28 cellular contexts compared by ENCODE assay signal in genomic region chr3:182226995-182227394, GRCh38.
A peak's percentile ranks its signal among the peaks of the same experiment; 100 is the strongest.
DNase-seq lines count a peak whose midpoint lies in the region; TF ChIP-seq lines count a peak whose summit lies in the region.
"Had no signal": no experiment of that assay in that cellular context is flagged by ENCODE, and none has a peak within 500 bp of the region (broad histone marks: within the 10 kb centered on the region; RNA-seq: fewer than 3 reads in every experiment).

No MANE protein-coding gene starts in this region.

- H4K20me1 ChIP-seq in OCI-LY7 (ENCODE audit: insufficient read depth, low read length): no peaks in the 10 kb centered on the region

- H3K9ac ChIP-seq in trophoblast cell (ENCODE audit: low read length): no peak overlapping the region

- no peak overlapping the region for H3K14ac ChIP-seq in trophoblast cell (ENCODE audit: low read length)

- WGBS in trophoblast cell (ENCODE audit: extremely low coverage, insufficient coverage, insufficient read length): no CpG with 5 or more reads among the region's 4 CpGs

- no peaks in the 10 kb centered on the region; the same call in 1 of the 2 replicates for H3K9me3 ChIP-seq in OCI-LY7 (ENCODE audit: low read length)
- no peaks in the 10 kb centered on the region for H3K9me3 ChIP-seq in trophoblast cell (ENCODE audit: insufficient read depth, low read depth, low read length)
- H3K9me3 ChIP-seq: testis, vagina had no signal

- CTCF ChIA-PET in OCI-LY7 (lab: Charles Lee; ENCODE audit: unreplicated experiment): no interaction called here

- no peak overlapping the region for H2AK5ac ChIP-seq in trophoblast cell (ENCODE audit: low read length)

- H2BK5ac ChIP-seq in trophoblast cell (ENCODE audit: low read depth, low read length, poor library complexity): no peak overlapping the region

- H3K4ac ChIP-seq in trophoblast cell (ENCODE audit: low read depth, low read length): no peak overlapping the region

- H3K4me1 ChIP-seq in OCI-LY7 (ENCODE audit: insufficient read depth, low read length, poor library complexity, severe bottlenecking): no peaks in the 10 kb centered on the region
- no peaks in the 10 kb centered on the region for H3K4me1 ChIP-seq in trophoblast cell (ENCODE audit: control insufficient read depth in 1 of 2, insufficient read depth in 2 of 2, low read length in 2 of 2)
- H3K4me1 ChIP-seq: testis, vagina had no signal

- H3K23ac ChIP-seq in trophoblast cell (ENCODE audit: low read length): no peak overlapping the region

- H3K27me3 ChIP-seq in trophoblast cell (ENCODE audit: insufficient read depth, low read length): no peaks in the 10 kb centered on the region
- H3K27me3 ChIP-seq: testis, vagina had no signal

- H3K27ac ChIP-seq in OCI-LY7 (ENCODE audit: low read depth, low read length, poor library complexity, severe bottlenecking) (no peak overlapping the region), trophoblast cell (ENCODE audit: low read depth, low read length) (no peak overlapping the region)
- H3K27ac ChIP-seq: RWPE1, skin epidermis, testis, vagina had no signal

- peak; percentile 14 for TF ChIP-seq CTCF in GM13977 (IDR thresholded peaks at IDR 0.05; ENCODE audit: extremely low read depth, insufficient read depth, missing control alignments)
- 0 out of 2 replicates have a peak, but pooled peaks have one; percentile 41 for TF ChIP-seq CTCF in OCI-LY7 (conservative IDR thresholded peaks at IDR 0.05; ENCODE audit: low read length)

- no peak overlapping the region for H2BK12ac ChIP-seq in trophoblast cell (ENCODE audit: low read length)

- no peaks in the 10 kb centered on the region for H3K79me2 ChIP-seq in OCI-LY7 (ENCODE audit: insufficient read depth, low read depth, low read length)
- H3K79me2 ChIP-seq in trophoblast cell (ENCODE audit: control insufficient read depth, insufficient read depth, low read length, poor library complexity): no peaks in the 10 kb centered on the region

- H2AFZ ChIP-seq in OCI-LY7 (ENCODE audit: low read length): no peak overlapping the region
- H2AFZ ChIP-seq in trophoblast cell (ENCODE audit: insufficient read depth, low read length, poor library complexity): no peak overlapping the region

- 0 out of 2 replicates have a peak, but pooled peaks cover 5% of the 10 kb centered on the region for H3K36me3 ChIP-seq in OCI-LY7 (ENCODE audit: insufficient read depth, low read length)
- no peaks in the 10 kb centered on the region for H3K36me3 ChIP-seq in trophoblast cell (ENCODE audit: control insufficient read depth in 1 of 2, insufficient read depth in 2 of 2, low read length in 2 of 2)
- H3K36me3 ChIP-seq: vagina had no signal

- DNase-seq in NCI-H1694 treated with DMSO at 0.1 percent for 48 hours (lab: John Stamatoyannopoulos, UW) (peak; percentile 32), NCI-H1694 (lab: John Stamatoyannopoulos, UW) (no peak), GM13977 (ENCODE audit: low spot score) (no peak), OCI-LY7 (ENCODE audit: low spot score) (peak; percentile 13), iPS DF 4.7 (ENCODE audit: extremely low read depth, low spot score) (peak; percentile 33), trophoblast cell (no peak), COLO668 (lab: John Stamatoyannopoulos, UW; ENCODE audit: unreplicated experiment) (no peak), cardiac septum (ENCODE audit: low spot score) (no peak)
- DNase-seq: activated CD4-positive, alpha-beta T cell treated with anti-CD3 and anti-CD28 coated beads for 36 hours; activated CD8-positive, alpha-beta memory T cell treated with anti-CD3 and anti-CD28 coated beads for 24 hours; activated gamma-delta T cell treated with Interleukin-2 at 50 U/mL for 16 hours; activated naive CD8-positive, alpha-beta T cell treated with anti-CD3 and anti-CD28 coated beads, Interleukin-2, amount 50 U/mL, for 24 hours; activated T-cell treated with anti-CD3 and anti-CD28 coated beads, Interleukin-2, amount 50 U/mL, for 24 hours; AML-193; CD8-positive, alpha-beta memory T cell; dermis blood vessel endothelial cell; DMS153; hypothalamus; left ventricle myocardium superior; naive thymus-derived CD8-positive, alpha-beta T cell; NCI-H2171 treated with DMSO at 0.1 percent for 48 hours; NCI-H524 treated with DMSO at 0.1 percent for 48 hours; stimulated activated naive CD8-positive, alpha-beta T cell treated with anti-CD3 and anti-CD28 coated beads, Interleukin-15, Interleukin-2, amounts not matched to agents 100 U/mL and 50 U/mL, for 24 hours; T-helper 17 cell; testis had no signal

- no peak overlapping the region for H4K8ac ChIP-seq in trophoblast cell (ENCODE audit: low read depth, low read length)

- H3K4me2 ChIP-seq in OCI-LY7 (ENCODE audit: low read length): no peak overlapping the region
- no peak overlapping the region for H3K4me2 ChIP-seq in trophoblast cell (ENCODE audit: low read length)

- H2BK120ac ChIP-seq in trophoblast cell (ENCODE audit: insufficient read depth, low read length, poor library complexity): no peak overlapping the region

- no peak overlapping the region for H3K18ac ChIP-seq in trophoblast cell (ENCODE audit: low read length)

- BruUV-seq in OCI-LY7 (replicated peaks; lab: Mats Ljungman, UMichigan): no TSS peak

- H3K4me3 ChIP-seq in OCI-LY7 (ENCODE audit: low read depth, low read length, poor library complexity, severe bottlenecking): no peak overlapping the region
- H3K4me3 ChIP-seq in trophoblast cell (ENCODE audit: low read depth, low read length): no peak overlapping the region
- H3K4me3 ChIP-seq: skin epidermis, testis, vagina had no signal

- H3K9me2 ChIP-seq in OCI-LY7 (ENCODE audit: insufficient read depth, low read length): no peaks in the 10 kb centered on the region

- H3K79me1 ChIP-seq in trophoblast cell (ENCODE audit: low read length): no peaks in the 10 kb centered on the region

- intact Hi-C loops in OCI-LY7 (cut with micrococcal nuclease; ENCODE audit: unreplicated experiment) (no loop called here), cardiac septum (cut with DNase I) (no loop called here)

- H4K91ac ChIP-seq in trophoblast cell (ENCODE audit: low read depth, low read length): no peak overlapping the region

- H4K12ac ChIP-seq in trophoblast cell (ENCODE audit: low read depth, low read length): no peak overlapping the region

- in situ Hi-C loops in GM13977 (cut with MboI; ENCODE audit: low pct_unique_long_range_greater_than_20kb, low sequenced_read_pairs, unreplicated experiment): no loop called here

- POLR2A ChIA-PET in OCI-LY7 (lab: Charles Lee): interaction anchor here (0.6 kb wide), 1 partner anchor 39 kb away, joined by 3 read pairs; no protein-coding TSS in a partner anchor

Comparison
In these comparisons a context has a peak if more than half of its experiments do, and no peak if none do; other contexts are left out.
1. DNase-seq: peak in NCI-H1694 treated with DMSO at 0.1 percent for 48 hours (single experiment), OCI-LY7 (single experiment) and iPS DF 4.7 (single experiment); none in NCI-H1694 (single experiment), GM13977 (single experiment), trophoblast cell (0 of 2), COLO668 (single experiment) and cardiac septum (single experiment).